Comparison of ENCODE assay signal across 23 cellular contexts in the genomic region with DNA sequence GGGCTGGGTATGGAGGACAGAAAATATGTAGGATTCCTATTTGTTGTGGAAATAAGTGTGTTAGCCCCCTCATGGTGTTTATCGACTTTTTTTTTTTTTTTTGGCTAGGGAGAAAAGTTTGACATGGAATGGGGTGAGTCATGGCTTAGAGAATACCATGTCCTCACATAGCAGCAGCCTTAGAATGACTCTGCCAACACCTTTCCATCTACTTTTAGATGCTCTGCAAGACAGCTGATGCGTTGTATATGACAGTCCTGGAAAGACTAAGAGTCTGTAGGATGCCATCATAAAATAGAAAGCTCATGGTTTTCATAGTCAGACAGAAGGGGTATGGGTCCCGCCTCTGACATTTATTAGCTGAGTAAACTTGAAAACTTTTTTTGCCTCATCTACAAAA. TPM values are rescaled to one million over a fixed set of nuclear protein-coding genes. Genes with fewer than 3 reads are reported as not detected.
DNase-seq lines count a peak whose midpoint lies in the region; ATAC-seq and TF ChIP-seq lines count a peak whose summit lies in the region.
"Had no signal": no experiment of that assay in that cellular context is flagged by ENCODE, and none has a peak within 500 bp of the region (broad histone marks: within the 10 kb centered on the region; RNA-seq: fewer than 3 reads in every experiment).

No MANE protein-coding gene starts in this region.

- TF ChIP-seq CTCF in heart left ventricle (IDR thresholded peaks at IDR 0.05) = no peak
- no peak for TF ChIP-seq CTCF in right atrium auricular region (IDR thresholded peaks at IDR 0.05)
- no peak for TF ChIP-seq CTCF in fibroblast of mammary gland (conservative IDR thresholded peaks at IDR 0.05; ENCODE audit: control insufficient read depth, insufficient read depth, low read depth, low read length)
- TF ChIP-seq CTCF in psoas muscle (IDR thresholded peaks at IDR 0.05) = no peak
- TF ChIP-seq CTCF in left lung (IDR thresholded peaks at IDR 0.05) = no peak

- H3K4me1 ChIP-seq in heart left ventricle (peaks cover 0 to 9% (median 0%) of the 10 kb centered on the region in 12 donors), right atrium auricular region (peaks cover 0 to 14% of the 10 kb centered on the region in 2 donors), psoas muscle (peaks cover 41% of the 10 kb centered on the region), left lung (no peaks in the 10 kb centered on the region)
- H3K4me1 ChIP-seq: BLaER1 had no signal

- ATAC-seq in heart left ventricle = peak in 3 of 4 donors; percentile 47 to 85 (median 71)
- peak; percentile 83 to 94 (median 90) for ATAC-seq in psoas muscle
- no peak for ATAC-seq in HG02610 (IDR thresholded peaks at IDR 0.05; ENCODE audit: unreplicated experiment)
- no peak for ATAC-seq in left lung
- ATAC-seq: GM23338, PC-3 had no signal

- TF ChIP-seq POLR2A in heart left ventricle (IDR thresholded peaks at IDR 0.05) = no peak

- intact Hi-C loops in heart left ventricle (cut with DNase I) (no loop called here), psoas muscle (cut with DNase I) (no loop called here), left lung (cut with DNase I) (no loop called here)

- WGBS in heart left ventricle, 4 donors = 63 to 73% (median 65%) methylated on average over 3 of the region's 3 CpGs
- 32 to 45% (median 38%) methylated on average over 3 of the region's 3 CpGs for WGBS in psoas muscle, 3 donors

- H3K9me3 ChIP-seq in heart left ventricle = no peaks in the 10 kb centered on the region
- no peaks in the 10 kb centered on the region for H3K9me3 ChIP-seq in right atrium auricular region
- no peaks in the 10 kb centered on the region for H3K9me3 ChIP-seq in psoas muscle
- H3K9me3 ChIP-seq in left lung = no peaks in the 10 kb centered on the region
- H3K9me3 ChIP-seq: BLaER1 had no signal

- DNase-seq in heart left ventricle (no peak), right atrium auricular region (ENCODE audit: low spot score) (no peak), fibroblast of mammary gland (ENCODE audit: low read depth) (peak; percentile 8), psoas muscle (no peak), EL (no peak), left lung (no peak)
- DNase-seq: CD4-positive, CD25-positive, alpha-beta regulatory T cell; DMS153; DND-41; H9; KBM-7; MM.1S; NCI-H2029; NCI-H446 treated with DMSO at 0.1 percent for 48 hours; NCI-H526; NCI-H82; NK-92 treated with Interleukin-12 subunit alpha and Interleukin-12 subunit beta, amount 100 ng/mL, for 24 hours; PC-3; SHP77 had no signal

- H3K4me3 ChIP-seq in heart left ventricle (no peak overlapping the region), right atrium auricular region (no peak overlapping the region), fibroblast of mammary gland (ENCODE audit: control insufficient read depth, low read depth, low read length) (no peak overlapping the region), psoas muscle (no peak overlapping the region), left lung (no peak overlapping the region)
- H3K4me3 ChIP-seq: BLaER1, GM23338 had no signal

- no peak overlapping the region for H3K27ac ChIP-seq in heart left ventricle
- H3K27ac ChIP-seq in right atrium auricular region = peak overlapping the region in 1 of 2 donors; percentile 33
- peak overlapping the region; percentile 57 for H3K27ac ChIP-seq in psoas muscle
- H3K27ac ChIP-seq in left lung = no peak overlapping the region
- H3K27ac ChIP-seq: BLaER1 had no signal

- H3K36me3 ChIP-seq in heart left ventricle (no peaks in the 10 kb centered on the region), right atrium auricular region (no peaks in the 10 kb centered on the region), psoas muscle (ENCODE audit: insufficient read depth in 1 of 2, low read depth in 1 of 2) (no peaks in the 10 kb centered on the region), left lung (no peaks in the 10 kb centered on the region)
- H3K36me3 ChIP-seq: BLaER1 had no signal

- H3K27me3 ChIP-seq in heart left ventricle = no peaks in the 10 kb centered on the region
- H3K27me3 ChIP-seq in right atrium auricular region = no peaks in the 10 kb centered on the region
- H3K27me3 ChIP-seq in psoas muscle (ENCODE audit: insufficient read depth in 3 of 3, low read length in 2 of 3) = no peaks in the 10 kb centered on the region
- no peaks in the 10 kb centered on the region for H3K27me3 ChIP-seq in left lung
- H3K27me3 ChIP-seq: BLaER1 had no signal

RNA-seq across cellular contexts. Expression of gene MTTP, which starts 37.7 kb away (rescaled TPM):
- total RNA-seq in heart left ventricle = 1 to 10 TPM; 1.5 to 5.0 (median 2.8) TPM
- polyA plus RNA-seq in heart left ventricle = under 1 TPM; 0.44 to 0.91 TPM
- 1 to 10 TPM in 1 of 2 donors, under 1 TPM in 1; 0.51 to 1.1 TPM for total RNA-seq in right atrium auricular region
- under 1 TPM; 0.07 to 0.99 (median 0.39) TPM for total RNA-seq in psoas muscle
- polyA plus RNA-seq in psoas muscle = under 1 TPM; 0.04 to 0.44 (median 0.28) TPM
- under 1 TPM; 0.23 to 0.92 TPM for total RNA-seq in left lung
- total RNA-seq: CD4-positive, CD25-positive, alpha-beta regulatory T cell had no signal
- polyA plus RNA-seq: CD4-positive, CD25-positive, alpha-beta regulatory T cell had no signal

RNA-seq across cellular contexts. Expression of gene C4orf54, which starts 45.3 kb away (rescaled TPM):
- 100 to 1,000 TPM in 1 of 9 donors, 10 to 100 TPM in 1, 1 to 10 TPM in 4, under 1 TPM in 3; 0.60 to 112 (median 1.6) TPM for total RNA-seq in heart left ventricle
- 10 to 100 TPM in 1 of 2 donors, 1 to 10 TPM in 1; 2.3 to 40.0 TPM for polyA plus RNA-seq in heart left ventricle
- total RNA-seq in right atrium auricular region = 10 to 100 TPM in 1 of 2 donors, 1 to 10 TPM in 1; 1.2 to 23.6 TPM
- total RNA-seq in psoas muscle = 100 to 1,000 TPM in 2 of 4 donors, 10 to 100 TPM in 2; 58.1 to 151 (median 92.5) TPM
- 10 to 100 TPM in 2 of 3 donors, 1 to 10 TPM in 1; 3.3 to 35.7 (median 34.0) TPM for polyA plus RNA-seq in psoas muscle
- total RNA-seq in left lung = under 1 TPM; 0.08 to 0.12 TPM
- total RNA-seq: CD4-positive, CD25-positive, alpha-beta regulatory T cell; GM23338; H9 had no signal
- polyA plus RNA-seq: AG04450; CD4-positive, CD25-positive, alpha-beta regulatory T cell had no signal

RNA-seq across cellular contexts. Expression of gene TRMT10A, which starts 48.4 kb away (rescaled TPM):
- total RNA-seq in heart left ventricle (1 to 10 TPM; 1.8 to 5.1 (median 4.1) TPM), right atrium auricular region (1 to 10 TPM; 2.1 to 2.6 TPM), psoas muscle (1 to 10 TPM; 2.9 to 4.6 (median 4.3) TPM), left lung (1 to 10 TPM; 5.1 to 6.9 TPM)
- polyA plus RNA-seq in heart left ventricle (1 to 10 TPM; 1.8 to 4.8 TPM), psoas muscle (1 to 10 TPM; 2.1 to 7.2 (median 5.9) TPM)

Comparison
In these comparisons a context has a peak if more than half of its experiments do, and no peak if none do; other contexts are left out.
1. ATAC-seq: peak in heart left ventricle (3 of 4) and psoas muscle (4 of 4); none in HG02610 (single experiment) and left lung (single experiment).